ENCODE assay signal across 8 cellular contexts in the genomic region with DNA sequence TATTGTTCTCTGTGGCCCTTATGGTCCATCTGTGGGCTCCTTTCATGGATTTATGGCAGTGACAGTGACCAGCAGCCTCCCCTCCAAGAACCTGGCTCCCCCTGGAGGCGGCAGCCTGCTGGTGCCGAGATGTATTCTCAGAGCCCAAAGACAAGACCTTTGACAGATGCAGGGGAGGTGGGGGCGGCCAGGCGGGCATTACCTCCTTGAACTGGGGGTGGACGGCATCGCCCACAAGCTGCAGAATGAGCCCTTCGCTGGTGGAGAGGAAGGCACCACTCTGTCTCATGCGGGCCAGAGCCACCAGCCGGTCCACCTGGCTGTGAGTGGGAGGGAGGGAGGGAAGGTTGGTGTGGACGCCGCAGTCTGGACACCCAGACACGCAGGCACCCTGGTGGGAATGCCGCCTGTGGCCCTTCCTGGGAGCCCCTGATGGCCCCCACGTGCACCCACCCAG. TPM values are rescaled to one million over a fixed set of nuclear protein-coding genes. Genes with fewer than 3 reads are reported as not detected.
DNase-seq lines count a peak whose midpoint lies in the region; ATAC-seq and TF ChIP-seq lines count a peak whose summit lies in the region.

No MANE protein-coding gene starts in this region.

- H3K4me3 Mint-ChIP-seq in Caco-2 (ENCODE audit: unreplicated experiment) = no peak overlapping the region
- H3K4me3 Mint-ChIP-seq in chondrocyte (ENCODE audit: unreplicated experiment) = no peak overlapping the region
- H3K4me3 Mint-ChIP-seq in mesothelial cell of epicardium = no peak overlapping the region

- DNase-seq in Caco-2 = peak; percentile 68
- DNase-seq in Jurkat, Clone E6-1 (ENCODE audit: low read depth, low spot score) = peak; percentile 44
- peak; percentile 50 for DNase-seq in UCSD-AML1 (lab: John Stamatoyannopoulos, UW; ENCODE audit: unreplicated experiment)
- no peak for DNase-seq in chondrocyte (ENCODE audit: low spot score)
- DNase-seq in mesothelial cell of epicardium (ENCODE audit: low spot score in 2 of 2, unreplicated experiment in 2 of 2) = no peak
- DNase-seq in NCI-H2171 treated with DMSO at 0.1 percent for 48 hours (lab: John Stamatoyannopoulos, UW) = no peak
- DNase-seq in DMS79 (lab: John Stamatoyannopoulos, UW) = no peak

- peaks cover 15% of the 10 kb centered on the region for H3K4me1 Mint-ChIP-seq in Caco-2 (ENCODE audit: low read depth, unreplicated experiment)
- H3K4me1 Mint-ChIP-seq in chondrocyte (ENCODE audit: low read depth) = peaks cover 14% of the 10 kb centered on the region
- H3K4me1 Mint-ChIP-seq in mesothelial cell of epicardium = peaks cover 14% of the 10 kb centered on the region

- H3K9me3 ChIP-seq in Caco-2 = no peaks in the 10 kb centered on the region

- H3K9me3 Mint-ChIP-seq in Caco-2 (ENCODE audit: unreplicated experiment) (no peaks in the 10 kb centered on the region), chondrocyte (ENCODE audit: low read depth) (no peaks in the 10 kb centered on the region), mesothelial cell of epicardium (no peaks in the 10 kb centered on the region)

- H3K27me3 Mint-ChIP-seq in Caco-2 (ENCODE audit: insufficient read depth, unreplicated experiment) = peaks cover 17% of the 10 kb centered on the region
- peaks cover 14% of the 10 kb centered on the region for H3K27me3 Mint-ChIP-seq in chondrocyte (ENCODE audit: low read depth)
- H3K27me3 Mint-ChIP-seq in mesothelial cell of epicardium (ENCODE audit: low read depth) = peaks cover 32% of the 10 kb centered on the region

- peaks cover 8% of the 10 kb centered on the region for H3K36me3 Mint-ChIP-seq in Caco-2 (ENCODE audit: insufficient read depth, unreplicated experiment)
- H3K36me3 Mint-ChIP-seq in chondrocyte (ENCODE audit: low read depth) = peaks cover 3% of the 10 kb centered on the region
- peaks cover 3% of the 10 kb centered on the region for H3K36me3 Mint-ChIP-seq in mesothelial cell of epicardium

- intact Hi-C loops in Caco-2 (cut with micrococcal nuclease; ENCODE audit: unreplicated experiment) = no loop called here

- POLR2A ChIA-PET in Caco-2 (lab: Charles Lee) = interaction anchor here (0.6 kb wide), 1 partner anchor 175 kb away, joined by 3 read pairs; no protein-coding TSS in a partner anchor

- no TSS peak for BruUV-seq in Caco-2 (replicated peaks; lab: Mats Ljungman, UMichigan)

- CTCF ChIA-PET in Caco-2 (lab: Charles Lee) = no interaction called here

- TF ChIP-seq CTCF in Caco-2 (IDR thresholded peaks at IDR 0.05; ENCODE audit: insufficient read depth in 1 of 2, low read depth in 1 of 2, low read length in 1 of 2, severe bottlenecking in 1 of 2, unreplicated experiment in 1 of 2) (peak; percentile 66 to 69), chondrocyte (IDR thresholded peaks at IDR 0.05) (peak; percentile 75), mesothelial cell of epicardium (IDR thresholded peaks at IDR 0.05; ENCODE audit: unreplicated experiment) (peak; percentile 40)

- H3K27me3 ChIP-seq in Caco-2 (replicated peaks; ENCODE audit: control insufficient read depth, insufficient read depth, low read length) = peaks cover 2% of the 10 kb centered on the region; the same call in 1 of the 2 replicates

- no peak for ATAC-seq in GM21576 (IDR thresholded peaks at IDR 0.05; ENCODE audit: unreplicated experiment)

- H3K27ac Mint-ChIP-seq in Caco-2 (ENCODE audit: unreplicated experiment) (no peak overlapping the region), chondrocyte (ENCODE audit: unreplicated experiment) (no peak overlapping the region), mesothelial cell of epicardium (no peak overlapping the region)

- H3K4me1 ChIP-seq in Caco-2 = peaks cover 21% of the 10 kb centered on the region

- H3K36me3 ChIP-seq in Caco-2 (ENCODE audit: control insufficient read depth, insufficient read depth, low read length) = no peaks in the 10 kb centered on the region; the same call in none of the 2 replicates

- no peak overlapping the region for H3K4me3 ChIP-seq in Caco-2 (ENCODE audit: low read depth, low read length)
- H3K4me3 ChIP-seq in Jurkat, Clone E6-1 (ENCODE audit: low read length) = no peak overlapping the region

RNA-seq across cellular contexts. Expression of a gene that starts 6.6 kb away (rescaled TPM):
- 40.6 and 49.6 TPM in 2 replicates for total RNA-seq in Caco-2 (2022)
- polyA plus RNA-seq in Jurkat, Clone E6-1 (2012; ENCODE audit: insufficient read depth, insufficient read length) = 62.3 TPM
- 39.8 to 47.2 TPM (median 39.8 TPM) in 3 replicates for total RNA-seq in chondrocyte
- total RNA-seq in mesothelial cell of epicardium = 35.0 to 39.2 TPM (median 38.6 TPM) in 3 replicates

RNA-seq across cellular contexts. Expression of a gene that starts 9.7 kb away (rescaled TPM):
- total RNA-seq in Caco-2 (2022) (not detected in 2 replicates), chondrocyte (not detected in 3 replicates), mesothelial cell of epicardium (not detected in 3 replicates)
- not detected for polyA plus RNA-seq in Jurkat, Clone E6-1 (2012; ENCODE audit: insufficient read depth, insufficient read length)

RNA-seq across cellular contexts. Expression of a gene that starts 11.7 kb away (rescaled TPM):
- total RNA-seq in Caco-2 (2022) = not detected in 2 replicates
- polyA plus RNA-seq in Jurkat, Clone E6-1 (2012; ENCODE audit: insufficient read depth, insufficient read length) = 1.00 TPM
- total RNA-seq in chondrocyte = not detected in 3 replicates
- total RNA-seq in mesothelial cell of epicardium = 0.04 TPM in 1 of 3 replicates, not detected in the others

RNA-seq across cellular contexts. Expression of a gene that starts 21.6 kb away (rescaled TPM):
- total RNA-seq in Caco-2 (2022) (12.3 and 13.9 TPM in 2 replicates), chondrocyte (9.1 to 9.7 TPM (median 9.4 TPM) in 3 replicates), mesothelial cell of epicardium (19.0 to 23.1 TPM (median 22.0 TPM) in 3 replicates)
- 3.3 TPM for polyA plus RNA-seq in Jurkat, Clone E6-1 (2012; ENCODE audit: insufficient read depth, insufficient read length)

RNA-seq across cellular contexts. Expression of a gene that starts 30.2 kb away (rescaled TPM):
- total RNA-seq in Caco-2 (2022) (40.9 and 45.2 TPM in 2 replicates), chondrocyte (32.1 to 50.0 TPM (median 33.1 TPM) in 3 replicates), mesothelial cell of epicardium (52.6 to 54.4 TPM (median 53.1 TPM) in 3 replicates)
- polyA plus RNA-seq in Jurkat, Clone E6-1 (2012; ENCODE audit: insufficient read depth, insufficient read length) = 38.7 TPM

Comparison
In these comparisons a context has a peak if more than half of its experiments do, and no peak if none do; other contexts are left out.
1. DNase-seq: peak in Caco-2 (2 of 2), Jurkat, Clone E6-1 (single experiment) and UCSD-AML1 (single experiment); none in chondrocyte (single experiment), mesothelial cell of epicardium (0 of 2), NCI-H2171 treated with DMSO at 0.1 percent for 48 hours (single experiment) and DMS79 (single experiment).
2. Peak in every context shown above with its lines, with median percentiles within 50 percentile points of each other: CTCF ChIP-seq.